Comparison of ENCODE assay signal across 13 cellular contexts in the genomic region with DNA sequence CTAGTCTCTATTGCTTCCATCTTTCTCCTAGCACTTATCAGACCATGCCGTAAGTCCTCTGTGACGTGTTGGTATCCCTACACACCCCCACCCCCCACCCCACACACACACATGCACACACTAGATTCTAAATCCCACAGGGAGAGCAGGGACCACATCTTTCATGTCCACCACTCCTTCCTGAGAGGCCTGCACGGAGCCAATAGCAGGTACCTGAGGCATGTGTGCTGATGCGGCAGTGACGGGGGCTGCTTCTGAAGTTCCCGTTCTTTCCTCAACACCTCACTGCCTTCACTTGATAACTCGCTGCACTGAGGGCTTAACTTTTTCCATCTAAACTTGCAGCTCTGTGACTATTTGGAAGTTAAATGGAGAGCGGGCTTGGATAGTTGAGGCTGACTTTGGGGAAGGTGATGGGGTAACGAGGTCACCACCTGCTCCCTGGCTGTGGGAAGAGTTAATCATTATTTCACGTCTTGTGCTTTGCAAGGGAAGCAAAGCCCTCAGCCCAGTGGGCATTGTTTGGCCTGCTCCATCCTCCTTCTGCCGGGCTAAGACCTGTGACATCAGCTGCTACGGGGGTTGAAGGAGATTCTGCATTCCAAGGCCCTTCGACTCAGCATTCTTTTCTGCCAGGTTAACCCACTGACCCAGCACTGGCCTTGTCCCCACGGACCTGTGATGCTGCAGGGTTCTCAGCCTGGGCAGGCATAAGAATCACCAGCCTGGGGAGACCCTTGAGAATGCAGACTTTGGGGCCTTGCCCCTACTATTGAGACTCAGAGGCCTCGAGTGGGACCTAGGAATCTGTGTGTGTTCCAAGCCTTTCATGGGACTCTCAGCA.
"Had no signal": no experiment of that assay in that cellular context is flagged by ENCODE, and none has a peak within 500 bp of the region (broad histone marks: within the 10 kb centered on the region; RNA-seq: fewer than 3 reads in every experiment).

No MANE protein-coding gene starts in this region.

- DNase-seq: activated CD4-positive, alpha-beta T cell treated with anti-CD3 and anti-CD28 coated beads, Interleukin-2, amount 50 U/mL, for 1 hour; effector memory CD8-positive, alpha-beta T cell; nephron progenitor cell; stimulated activated CD4-positive, alpha-beta T cell treated with anti-CD3 and anti-CD28 coated beads, Interleukin-4, amount 100 ng/mL, for 1 hour; stimulated activated naive CD8-positive, alpha-beta T cell treated with anti-CD3 and anti-CD28 coated beads, Interleukin-15, amount 100 ng/mL, for 72 hours; upper lobe of right lung had no signal

- H3K27ac ChIP-seq: cardiac muscle cell, hepatocyte, prostate gland, upper lobe of right lung had no signal

- H3K4me3 ChIP-seq: cardiac muscle cell, hepatocyte, prostate gland, smooth muscle cell, upper lobe of right lung had no signal

- H3K4me1 ChIP-seq: prostate gland, upper lobe of right lung had no signal

- H3K4me3 Mint-ChIP-seq: activated naive CD8-positive, alpha-beta T cell; effector memory CD8-positive, alpha-beta T cell; nephron progenitor cell; stimulated activated naive CD8-positive, alpha-beta T cell treated with anti-CD3 and anti-CD28 coated beads, Interleukin-15, amount 100 ng/mL, for 72 hours; T-helper 1 cell treated with Interleukin-12 subunit alpha and Interleukin-12 subunit beta and Interleukin-4 antibody, amounts not matched to agents 30 μg/mL and 1 μg/mL, for 36 hours had no signal

- H2AFZ ChIP-seq: hepatocyte had no signal

- H3K27ac Mint-ChIP-seq: activated naive CD8-positive, alpha-beta T cell; effector memory CD8-positive, alpha-beta T cell; nephron progenitor cell; stimulated activated naive CD8-positive, alpha-beta T cell treated with anti-CD3 and anti-CD28 coated beads, Interleukin-15, amount 100 ng/mL, for 72 hours; T-helper 1 cell treated with Interleukin-12 subunit alpha and Interleukin-12 subunit beta and Interleukin-4 antibody, amounts not matched to agents 30 μg/mL and 1 μg/mL, for 36 hours had no signal

- H3K27me3 ChIP-seq: upper lobe of right lung had no signal

- H3K4me1 Mint-ChIP-seq: stimulated activated naive CD8-positive, alpha-beta T cell treated with anti-CD3 and anti-CD28 coated beads, Interleukin-15, amount 100 ng/mL, for 72 hours had no signal

- H3K9me3 Mint-ChIP-seq: effector memory CD8-positive, alpha-beta T cell; nephron progenitor cell; stimulated activated naive CD8-positive, alpha-beta T cell treated with anti-CD3 and anti-CD28 coated beads, Interleukin-15, amount 100 ng/mL, for 72 hours; T-helper 1 cell treated with Interleukin-12 subunit alpha and Interleukin-12 subunit beta and Interleukin-4 antibody, amounts not matched to agents 30 μg/mL and 1 μg/mL, for 36 hours had no signal

- H3K27me3 Mint-ChIP-seq: stimulated activated naive CD8-positive, alpha-beta T cell treated with anti-CD3 and anti-CD28 coated beads, Interleukin-15, amount 100 ng/mL, for 72 hours had no signal

- H3K36me3 Mint-ChIP-seq: activated naive CD8-positive, alpha-beta T cell had no signal

- ATAC-seq: activated CD4-positive, CD25-positive, alpha-beta regulatory T cell treated with anti-CD3 and anti-CD28 coated beads, Interleukin-2, amount 50 U/mL, for 24 hours; effector memory CD8-positive, alpha-beta T cell; stimulated activated naive CD8-positive, alpha-beta T cell treated with anti-CD3 and anti-CD28 coated beads, Interleukin-15, amount 100 ng/mL, for 72 hours; upper lobe of right lung had no signal

- H3K36me3 ChIP-seq: cardiac muscle cell, prostate gland, upper lobe of right lung had no signal

- H3K9me3 ChIP-seq: prostate gland, upper lobe of right lung had no signal

- H3K4me2 ChIP-seq: hepatocyte, smooth muscle cell had no signal
